8 cellular contexts compared by ENCODE assay signal in genomic region chr12:4562034-4562657, GRCh38. TPM values are rescaled to one million over a fixed set of nuclear protein-coding genes. Genes with fewer than 3 reads are reported as not detected.
DNase-seq lines count a peak whose midpoint lies in the region; ATAC-seq, FAIRE-seq and TF ChIP-seq lines count a peak whose summit lies in the region.

DYRK4 (plus strand) TSS chr12:4562208; CDS start chr12:4562246, 38 bp downstream.

- no peaks in the 10 kb centered on the region for H3K27me3 ChIP-seq in Peyer's patch
- peaks cover 19% of the 10 kb centered on the region for H3K27me3 ChIP-seq in endodermal cell (ENCODE audit: control insufficient read depth, insufficient read depth, low read length, poor library complexity, severe bottlenecking)
- no peaks in the 10 kb centered on the region for H3K27me3 ChIP-seq in HepG2 (ENCODE audit: control insufficient read depth in 1 of 2, insufficient read depth in 2 of 2, low read length in 2 of 2)

- H3K36me3 ChIP-seq in Peyer's patch (no peaks in the 10 kb centered on the region), endodermal cell (ENCODE audit: control insufficient read depth, insufficient read depth, low read length) (peaks cover 16% of the 10 kb centered on the region), HepG2 (replicated peaks in 1 of 2; ENCODE audit: control insufficient read depth in 1 of 2, insufficient read depth in 2 of 2, low read length in 2 of 2) (no peaks in the 10 kb centered on the region; a peak in 1 of 5 replicates)

- CTCF ChIA-PET in activated CD4-positive, alpha-beta T cell treated with anti-CD3 and anti-CD28 coated beads for 36 hours (lab: Charles Lee): interaction anchor here (0.7 kb wide), 1 partner anchor 1273 kb away, joined by 3 read pairs; no protein-coding TSS in a partner anchor
- CTCF ChIA-PET in HepG2 (lab: Yijun Ruan, JAX; ENCODE audit: low intra/inter-chr PET ratio, low total read pairs): no interaction called here

- peaks cover 21% of the 10 kb centered on the region for H3K27me3 Mint-ChIP-seq in activated CD4-positive, alpha-beta T cell treated with anti-CD3 and anti-CD28 coated beads for 36 hours
- peaks cover 42% of the 10 kb centered on the region for H3K27me3 Mint-ChIP-seq in endodermal cell (ENCODE audit: insufficient read depth)
- H3K27me3 Mint-ChIP-seq in stimulated activated memory B cell treated with anti-CD40 and anti-IgM and Interleukin-4, amounts not matched to agents 10 μg/mL and 1 μg/mL and 100 μg/mL, for 72 hours: no peaks in the 10 kb centered on the region

- ATAC-seq in activated CD4-positive, alpha-beta T cell treated with anti-CD3 and anti-CD28 coated beads for 36 hours: peak; percentile 30
- ATAC-seq in HepG2: peak; percentile 99
- ATAC-seq in stimulated activated memory B cell treated with anti-CD40 and anti-IgM and Interleukin-4, amounts not matched to agents 10 μg/mL and 1 μg/mL and 100 μg/mL, for 72 hours: no peak

- H3K9me3 Mint-ChIP-seq in activated CD4-positive, alpha-beta T cell treated with anti-CD3 and anti-CD28 coated beads for 36 hours (ENCODE audit: low read depth): no peaks in the 10 kb centered on the region
- no peaks in the 10 kb centered on the region for H3K9me3 Mint-ChIP-seq in endodermal cell
- no peaks in the 10 kb centered on the region for H3K9me3 Mint-ChIP-seq in stimulated activated memory B cell treated with anti-CD40 and anti-IgM and Interleukin-4, amounts not matched to agents 10 μg/mL and 1 μg/mL and 100 μg/mL, for 72 hours

- no peak within 1 kb of the TSS for H3K27ac Mint-ChIP-seq in activated CD4-positive, alpha-beta T cell treated with anti-CD3 and anti-CD28 coated beads for 36 hours
- peak within 1 kb of the TSS; percentile 82 for H3K27ac Mint-ChIP-seq in endodermal cell
- H3K27ac Mint-ChIP-seq in stimulated activated memory B cell treated with anti-CD40 and anti-IgM and Interleukin-4, amounts not matched to agents 10 μg/mL and 1 μg/mL and 100 μg/mL, for 72 hours: peak within 1 kb of the TSS; percentile 53

- 33 to 50% methylated on average over 18 to 44 of the region's 44 CpGs for WGBS in endodermal cell (ENCODE audit: insufficient coverage in 1 of 2, insufficient read length in 1 of 2), 2 experiments
- 30% methylated on average over 29 of the region's 44 CpGs for WGBS in HepG2 (ENCODE audit: low lambda C conversion rate)

- H3K4me1 Mint-ChIP-seq in activated CD4-positive, alpha-beta T cell treated with anti-CD3 and anti-CD28 coated beads for 36 hours: peaks cover 6% of the 10 kb centered on the region
- peaks cover 8% of the 10 kb centered on the region for H3K4me1 Mint-ChIP-seq in endodermal cell
- peaks cover 36% of the 10 kb centered on the region for H3K4me1 Mint-ChIP-seq in stimulated activated memory B cell treated with anti-CD40 and anti-IgM and Interleukin-4, amounts not matched to agents 10 μg/mL and 1 μg/mL and 100 μg/mL, for 72 hours

- H2AFZ ChIP-seq in HepG2 (ENCODE audit: low read length): no peak within 1 kb of the TSS

- H3K9me3 ChIP-seq in Peyer's patch: no peaks in the 10 kb centered on the region
- H3K9me3 ChIP-seq in endodermal cell (ENCODE audit: control insufficient read depth, low read length): no peaks in the 10 kb centered on the region
- no peaks in the 10 kb centered on the region for H3K9me3 ChIP-seq in HepG2 (ENCODE audit: low read length)

- intact Hi-C loops in activated CD4-positive, alpha-beta T cell treated with anti-CD3 and anti-CD28 coated beads for 36 hours (cut with DNase I, micrococcal nuclease): no loop called here
- intact Hi-C loops in HepG2 (cut with micrococcal nuclease; ENCODE audit: unreplicated experiment): no loop called here

- TF ChIP-seq CTCF in Peyer's patch (IDR thresholded peaks at IDR 0.05) (peak in 1 of 6 experiments; percentile 18), endodermal cell (conservative IDR thresholded peaks at IDR 0.05) (no peak), HepG2 (CRISPR knock-in tag; IDR thresholded peaks at IDR 0.05) (peak; percentile 22; the same call in 1 of the 2 replicates)

- H3K4me1 ChIP-seq in Peyer's patch: peaks cover 0 to 7% (median 2%) of the 10 kb centered on the region in 4 donors
- H3K4me1 ChIP-seq in endodermal cell (ENCODE audit: control insufficient read depth, insufficient read depth, low read length): no peaks in the 10 kb centered on the region
- H3K4me1 ChIP-seq in HepG2 (ENCODE audit: insufficient read depth, low read length): peaks cover 13% of the 10 kb centered on the region

- no peaks in the 10 kb centered on the region for H3K79me2 ChIP-seq in HepG2 (ENCODE audit: insufficient read depth, low read length)

- peak; percentile 25 for DNase-seq in activated CD4-positive, alpha-beta T cell treated with anti-CD3 and anti-CD28 coated beads for 36 hours
- no peak for DNase-seq in activated CD4-positive, alpha-beta T cell treated with anti-CD3 and anti-CD28 coated beads for 4 hours
- DNase-seq in Peyer's patch (peak in 2 of 3 donors; percentile 89 to 91), endodermal cell (peak; percentile 99), HepG2 (ENCODE audit: low spot score) (peak; percentile 72), NCI-H1436 (lab: John Stamatoyannopoulos, UW) (no peak), GDM1 (lab: John Stamatoyannopoulos, UW) (no peak)

- BruUV-seq in HepG2 (replicated peaks; lab: Mats Ljungman, UMichigan): no TSS peak

- peak; percentile 28 for FAIRE-seq in HepG2 (lab: Jason Lieb, UNC)

- H3K4me3 Mint-ChIP-seq in activated CD4-positive, alpha-beta T cell treated with anti-CD3 and anti-CD28 coated beads for 36 hours: no peak within 1 kb of the TSS
- peak within 1 kb of the TSS; percentile 60 for H3K4me3 Mint-ChIP-seq in endodermal cell
- peak within 1 kb of the TSS; percentile 36 for H3K4me3 Mint-ChIP-seq in stimulated activated memory B cell treated with anti-CD40 and anti-IgM and Interleukin-4, amounts not matched to agents 10 μg/mL and 1 μg/mL and 100 μg/mL, for 72 hours

- TF ChIP-seq RAD21 in HepG2 (CRISPR knock-in tag; IDR thresholded peaks at IDR 0.05): no peak; the same call in 1 of the 2 replicates

- no peak within 1 kb of the TSS for H3K9ac ChIP-seq in endodermal cell (ENCODE audit: extremely low read depth, low read length, poor library complexity, severe bottlenecking)
- no peak within 1 kb of the TSS for H3K9ac ChIP-seq in HepG2 (ENCODE audit: insufficient read depth, low read depth, low read length)

- no peaks in the 10 kb centered on the region for H4K20me1 ChIP-seq in HepG2 (ENCODE audit: insufficient read depth, low read length)

- H3K4me3 ChIP-seq in Peyer's patch (peak within 1 kb of the TSS; percentile 7 to 34 (median 21)), endodermal cell (ENCODE audit: low read length) (no peak within 1 kb of the TSS), HepG2 (replicated peaks in 1 of 3; ENCODE audit: insufficient read depth in 1 of 3, low read depth in 2 of 3, low read length in 3 of 3) (peak within 1 kb of the TSS in 2 of 3 experiments; percentile 13 to 58; a peak in 2 of 6 replicates)

- peaks cover 8% of the 10 kb centered on the region for H3K36me3 Mint-ChIP-seq in activated CD4-positive, alpha-beta T cell treated with anti-CD3 and anti-CD28 coated beads for 36 hours (ENCODE audit: low read depth)
- H3K36me3 Mint-ChIP-seq in endodermal cell (ENCODE audit: low read depth): peaks cover 4% of the 10 kb centered on the region
- peaks cover 14% of the 10 kb centered on the region for H3K36me3 Mint-ChIP-seq in stimulated activated memory B cell treated with anti-CD40 and anti-IgM and Interleukin-4, amounts not matched to agents 10 μg/mL and 1 μg/mL and 100 μg/mL, for 72 hours

- TF ChIP-seq POLR2A in Peyer's patch (IDR thresholded peaks at IDR 0.05) (peak in 1 of 2 donors; percentile 17), HepG2 (IDR thresholded peaks at IDR 0.05; ENCODE audit: insufficient read depth in 1 of 2, low read depth in 2 of 2, low read length in 2 of 2) (no peak)

- H3K4me2 ChIP-seq in HepG2 (ENCODE audit: low read depth, low read length): peak within 1 kb of the TSS; percentile 67

- no peak within 1 kb of the TSS for H3K27ac ChIP-seq in Peyer's patch
- no peak within 1 kb of the TSS for H3K27ac ChIP-seq in endodermal cell (ENCODE audit: low read depth, low read length)
- no peak within 1 kb of the TSS for H3K27ac ChIP-seq in HepG2 (ENCODE audit: extremely low read length, insufficient read depth, low read length)

- POLR2A ChIA-PET in activated CD4-positive, alpha-beta T cell treated with anti-CD3 and anti-CD28 coated beads for 36 hours (lab: Charles Lee): no interaction called here
- POLR2A ChIA-PET in HepG2 (lab: Yijun Ruan, JAX): interaction anchor here (0.6 to 0.9 kb wide), 2 partner anchors 11 to 241 kb away, joined by 3 read pairs; no protein-coding TSS in a partner anchor

- no peak for TF ChIP-seq EP300 in HepG2 (IDR thresholded peaks at IDR 0.05; ENCODE audit: low read depth in 2 of 2, low read length in 2 of 2)
- no peak for TF ChIP-seq EP300 in HepG2 (CRISPR knock-in tag; IDR thresholded peaks at IDR 0.05; ENCODE audit: borderline replicate concordance)

- in situ Hi-C loops in HepG2 (cut with HindIII; ENCODE audit: extremely low pct_ligation_motif_present, low pct_unique_long_range_greater_than_20kb): no loop called here

RNA-seq across cellular contexts. Expression of gene DYRK4, which starts in this region (rescaled TPM):
- total RNA-seq in activated CD4-positive, alpha-beta T cell treated with anti-CD3 and anti-CD28 coated beads for 36 hours: 10 to 100 TPM; 33.9 to 45.0 TPM
- total RNA-seq in Peyer's patch (10 to 100 TPM; 13.1 to 71.0 (median 27.4) TPM), endodermal cell (10 to 100 TPM; 10.9 to 16.6 TPM), HepG2 (2016; rRNA removed; fragmentation: Illumina TruSeq; extraction: Trizol) (40.2 and 47.4 TPM in 2 replicates)
- 35.1 TPM for polyA plus RNA-seq in endodermal cell (2013, experiment 1 of 2)
- polyA plus RNA-seq in endodermal cell (2013, experiment 2 of 2): 35.8 TPM
- total RNA-seq in HepG2 (2016; cell fraction: cytosol; rRNA removed; fragmentation: Illumina TruSeq; extraction: Trizol; ENCODE audit: low read depth): 18.4 and 26.2 TPM in 2 replicates
- total RNA-seq in HepG2 (2016; cell fraction: insoluble cytoplasmic fraction; rRNA removed; fragmentation: Illumina TruSeq; extraction: Trizol): 31.6 and 50.5 TPM in 2 replicates
- 29.5 and 31.7 TPM in 2 replicates for total RNA-seq in HepG2 (2016; cell fraction: membrane; rRNA removed; fragmentation: Illumina TruSeq; extraction: Trizol)
- 20.3 and 23.7 TPM in 2 replicates for total RNA-seq in HepG2 (2016; cell fraction: nucleus; rRNA removed; fragmentation: Illumina TruSeq; extraction: Trizol)
- 27.9 and 29.4 TPM in 2 replicates for polyA plus RNA-seq in HepG2 (2011; rRNA removed)
- polyA plus RNA-seq in HepG2 (2011; cell fraction: cytosol; rRNA removed): 19.8 and 23.1 TPM in 2 replicates
- polyA plus RNA-seq in HepG2 (2011; cell fraction: nucleus; rRNA removed): 15.5 and 18.9 TPM in 2 replicates
- 20.8 and 21.2 TPM in 2 replicates for polyA plus RNA-seq in HepG2 (2012)
- polyA plus RNA-seq in HepG2 (2016; cell fraction: cytosol; fragmentation: Illumina TruSeq; extraction: Trizol; ENCODE audit: low read depth): 18.4 and 23.4 TPM in 2 replicates
- polyA plus RNA-seq in HepG2 (2016; cell fraction: insoluble cytoplasmic fraction; fragmentation: Illumina TruSeq; extraction: Trizol; ENCODE audit: low read depth): 52.5 and 53.4 TPM in 2 replicates
- 28.6 and 29.4 TPM in 2 replicates for polyA plus RNA-seq in HepG2 (2016; cell fraction: membrane; fragmentation: Illumina TruSeq; extraction: Trizol; ENCODE audit: low read depth)
- 27.7 and 33.8 TPM in 2 replicates for polyA plus RNA-seq in HepG2 (2016; cell fraction: nucleus; fragmentation: Illumina TruSeq; extraction: Trizol; ENCODE audit: insufficient read depth, low read depth)
- 12.7 and 17.0 TPM in 2 replicates for polyA minus RNA-seq in HepG2 (2011; rRNA and poly(A)+ RNA removed; ENCODE audit: low replicate concordance)
- polyA minus RNA-seq in HepG2 (2011; cell fraction: cytosol; rRNA and poly(A)+ RNA removed): 6.2 TPM in 2 replicates
- polyA minus RNA-seq in HepG2 (2011; cell fraction: nucleus; rRNA and poly(A)+ RNA removed): 12.5 and 17.7 TPM in 2 replicates

Comparison
In these comparisons a context has a peak if more than half of its experiments do, and no peak if none do; other contexts are left out.
1. DNase-seq: peak in activated CD4-positive, alpha-beta T cell treated with anti-CD3 and anti-CD28 coated beads for 36 hours (single experiment), Peyer's patch (2 of 3), endodermal cell (single experiment) and HepG2 (single experiment); none in activated CD4-positive, alpha-beta T cell treated with anti-CD3 and anti-CD28 coated beads for 4 hours (0 of 2), NCI-H1436 (single experiment) and GDM1 (single experiment).